9 cellular contexts compared by ENCODE assay signal in the genomic region with DNA sequence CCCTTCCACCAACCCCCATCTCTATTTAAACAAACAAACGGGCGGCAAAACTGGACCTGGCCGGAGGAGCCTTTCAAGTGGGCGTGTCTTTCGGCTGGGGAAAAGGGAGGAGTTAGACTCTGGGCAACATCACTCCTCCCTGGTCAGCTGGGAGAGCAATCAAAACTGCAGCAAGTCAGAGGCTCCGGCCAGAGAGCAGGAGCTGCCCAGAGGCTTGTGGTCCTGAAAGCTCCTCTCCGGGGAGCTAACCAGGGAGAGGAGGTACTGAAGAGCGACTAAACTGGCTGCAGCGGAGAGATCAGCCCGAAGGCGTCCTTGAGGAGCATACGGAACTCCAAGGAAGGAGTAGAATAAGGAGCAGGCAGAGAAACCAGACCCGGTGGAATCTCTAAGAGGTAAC. TPM values are rescaled to one million over a fixed set of nuclear protein-coding genes. Genes with fewer than 3 reads are reported as not detected.
DNase-seq lines count a peak whose midpoint lies in the region; ATAC-seq and TF ChIP-seq lines count a peak whose summit lies in the region.
"Had no signal": no experiment of that assay in that cellular context is flagged by ENCODE, and none has a peak within 500 bp of the region (broad histone marks: within the 10 kb centered on the region; RNA-seq: fewer than 3 reads in every experiment).

A gene with protein sequence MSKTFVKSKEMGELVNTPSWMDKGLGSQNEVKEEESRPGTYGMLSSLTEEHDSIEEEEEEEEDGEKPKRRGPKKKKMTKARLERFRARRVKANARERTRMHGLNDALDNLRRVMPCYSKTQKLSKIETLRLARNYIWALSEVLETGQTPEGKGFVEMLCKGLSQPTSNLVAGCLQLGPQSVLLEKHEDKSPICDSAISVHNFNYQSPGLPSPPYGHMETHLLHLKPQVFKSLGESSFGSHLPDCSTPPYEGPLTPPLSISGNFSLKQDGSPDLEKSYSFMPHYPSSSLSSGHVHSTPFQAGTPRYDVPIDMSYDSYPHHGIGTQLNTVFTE (plus strand): TSS at position 191 of the 400 bp plus-strand sequence. CDS start 6,466 bp downstream, outside the sequence.

- peaks cover 0 to 4% (median 0%) of the 10 kb centered on the region in 7 donors for H3K9me3 Mint-ChIP-seq in CD14-positive monocyte
- H3K9me3 Mint-ChIP-seq in naive B cell, result peaks cover 0 to 2% (median 0%) of the 10 kb centered on the region in 7 donors
- H3K9me3 Mint-ChIP-seq: stimulated activated naive CD8-positive, alpha-beta T cell treated with anti-CD3 and anti-CD28 coated beads, Interleukin-15, Interleukin-2, amounts not matched to agents 100 ng/mL and 50 ng/mL, for 24 hours had no signal

- H3K4me1 Mint-ChIP-seq in CD14-positive monocyte, result peaks cover 10% of the 10 kb centered on the region
- H3K4me1 Mint-ChIP-seq in naive B cell, result peaks cover 9 to 17% (median 9%) of the 10 kb centered on the region in 3 donors

- TF ChIP-seq CTCF in CD14-positive monocyte (IDR thresholded peaks at IDR 0.05), result no peak
- TF ChIP-seq CTCF in epithelial cell of proximal tubule (conservative IDR thresholded peaks at IDR 0.05; ENCODE audit: low read depth, low read length), result no peak

- ATAC-seq in HG02759 (IDR thresholded peaks at IDR 0.05; ENCODE audit: unreplicated experiment) (peak; percentile 42), naive B cell (ENCODE audit: low read depth in 2 of 2) (peak; percentile 53 to 55), GM21619 (IDR thresholded peaks at IDR 0.05; ENCODE audit: unreplicated experiment) (no peak)

- DNase-seq in CD14-positive monocyte (ENCODE audit: low spot score) (peak; percentile 59), RPMI8226 (peak; percentile 5), epithelial cell of proximal tubule (ENCODE audit: low read depth) (peak; percentile 29), naive B cell (no peak), OCI-M2 (lab: John Stamatoyannopoulos, UW; ENCODE audit: unreplicated experiment) (no peak)
- no peak for DNase-seq in effector CD8-positive, alpha-beta T cell (lab: John Stamatoyannopoulos, UW)

- intact Hi-C loops in CD14-positive monocyte (cut with micrococcal nuclease), result loop anchor here in 1 of 2 donors (5.0 kb wide), 1 partner anchor 33 kb away; no protein-coding TSS in a partner anchor

- H3K27ac Mint-ChIP-seq in CD14-positive monocyte, result no peak within 1 kb of the TSS
- H3K27ac Mint-ChIP-seq in naive B cell, result peak within 1 kb of the TSS in 1 of 6 donors; percentile 58
- H3K27ac Mint-ChIP-seq: stimulated activated naive CD8-positive, alpha-beta T cell treated with anti-CD3 and anti-CD28 coated beads, Interleukin-15, Interleukin-2, amounts not matched to agents 100 ng/mL and 50 ng/mL, for 24 hours had no signal

- peaks cover 0 to 1% of the 10 kb centered on the region in 2 donors for H3K36me3 Mint-ChIP-seq in CD14-positive monocyte
- peaks cover 0 to 1% of the 10 kb centered on the region in 2 donors for H3K36me3 Mint-ChIP-seq in naive B cell

- H3K4me3 ChIP-seq in epithelial cell of proximal tubule (ENCODE audit: low read depth, low read length), result no peak within 1 kb of the TSS

- H3K27me3 Mint-ChIP-seq in CD14-positive monocyte (ENCODE audit: low read depth in 3 of 3) (peaks cover 27 to 54% (median 42%) of the 10 kb centered on the region in 3 donors), naive B cell (peaks cover 36 to 65% (median 54%) of the 10 kb centered on the region in 3 donors)

- H3K4me3 Mint-ChIP-seq in CD14-positive monocyte (peak within 1 kb of the TSS; percentile 51 to 88), naive B cell (peak within 1 kb of the TSS in 3 of 8 donors; percentile 9 to 15 (median 12))
- H3K4me3 Mint-ChIP-seq: stimulated activated naive CD8-positive, alpha-beta T cell treated with anti-CD3 and anti-CD28 coated beads, Interleukin-15, Interleukin-2, amounts not matched to agents 100 ng/mL and 50 ng/mL, for 24 hours had no signal

RNA-seq across cellular contexts. Expression of the gene that starts here (rescaled TPM):
- not detected for polyA plus RNA-seq in CD14-positive monocyte
- not detected in 2 replicates for total RNA-seq in epithelial cell of proximal tubule
- polyA plus RNA-seq in naive B cell (ENCODE audit: low read depth in 6 of 6), result not detected

Comparison
In these comparisons a context has a peak if more than half of its experiments do, and no peak if none do; other contexts are left out.
1. Peak in DNase-seq in CD14-positive monocyte; RNA of the gene not detected or under 1 TPM.
2. Peak in DNase-seq in epithelial cell of proximal tubule; RNA of the gene not detected or under 1 TPM.
3. Peak in ATAC-seq in naive B cell; RNA of the gene not detected or under 1 TPM.